8 cellular contexts compared by ENCODE assay signal in the genomic region with DNA sequence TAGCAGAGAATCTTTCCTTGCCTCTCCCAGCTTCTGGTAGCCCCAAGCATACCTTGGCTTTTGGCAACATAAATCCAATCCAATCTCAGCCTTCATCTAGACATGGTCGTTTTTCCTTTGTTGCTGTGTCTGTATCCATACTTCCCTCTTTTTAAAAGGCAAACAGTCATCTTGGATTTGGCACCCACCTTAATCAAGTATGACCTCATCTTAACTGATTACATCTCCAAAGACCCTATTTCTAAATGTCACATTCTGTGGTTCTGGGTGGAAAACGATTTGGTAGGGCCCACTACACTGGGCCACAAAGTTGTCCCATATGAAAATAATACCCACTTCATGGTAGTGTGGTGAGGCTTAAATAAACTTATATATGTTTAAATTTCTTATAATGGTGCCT. TPM values are rescaled to one million over a fixed set of nuclear protein-coding genes. Genes with fewer than 3 reads are reported as not detected.
DNase-seq lines count a peak whose midpoint lies in the region; ATAC-seq, FAIRE-seq and TF ChIP-seq lines count a peak whose summit lies in the region.

No MANE protein-coding gene starts in this region.

- POLR2A ChIA-PET in A549 (lab: Yijun Ruan, JAX) (no interaction called here), MCF 10A (lab: Yijun Ruan, JAX) (interaction anchor here (0.7 to 5.8 kb wide), 9 partner anchors 8 to 373 kb away, joined by 3 to 59 read pairs (median 4); a partner anchor contains a TSS)

- CTCF ChIA-PET in A549 (lab: Yijun Ruan, JAX): interaction anchor here (1.5 to 1.9 kb wide), 2 partner anchors 29 to 39 kb away, joined by 3 read pairs; no protein-coding TSS in a partner anchor
- CTCF ChIA-PET in MCF 10A (lab: Yijun Ruan, JAX): interaction anchor here (0.6 to 1.4 kb wide), 2 partner anchors 64 to 1792 kb away, joined by 3 to 6 read pairs; no protein-coding TSS in a partner anchor

- H3K4me1 ChIP-seq in A549 (peaks cover 15% of the 10 kb centered on the region; the same call in 2 of the 3 replicates), mucosa of rectum (ENCODE audit: control insufficient read depth in 2 of 2, insufficient read depth in 2 of 2, low read length in 2 of 2) (peaks cover 9 to 18% of the 10 kb centered on the region in 2 donors)

- TSS peak; percentile 58 for BruUV-seq in MCF 10A (replicated peaks; lab: Mats Ljungman, UMichigan)

- DNase-seq in A549 (ENCODE audit: low read depth in 1 of 2, low spot score in 1 of 2) (no peak), HL-60 (ENCODE audit: low read depth in 1 of 2, low spot score in 1 of 2) (no peak), MCF 10A (ENCODE audit: unreplicated experiment) (no peak), HUDEP-2 (lab: John Stamatoyannopoulos, UW; ENCODE audit: unreplicated experiment in 76 of 76) (no peak), SK-N-DZ (ENCODE audit: low spot score) (no peak)

- H3K4me2 ChIP-seq in A549: peak overlapping the region; percentile 87

- no peaks in the 10 kb centered on the region for H3K9me3 ChIP-seq in A549
- H3K9me3 ChIP-seq in mucosa of rectum (ENCODE audit: control insufficient read depth in 2 of 2, low read length in 2 of 2): no peaks in the 10 kb centered on the region

- no peaks in the 10 kb centered on the region for H3K27me3 ChIP-seq in HL-60 (ENCODE audit: insufficient read depth, poor library complexity, severe bottlenecking)
- H3K27me3 ChIP-seq in mucosa of rectum (ENCODE audit: control insufficient read depth in 2 of 2, insufficient read depth in 2 of 2, low read length in 2 of 2): no peaks in the 10 kb centered on the region

- H3K4me3 ChIP-seq in A549 (peak overlapping the region; percentile 63), HL-60 (replicated peaks; ENCODE audit: insufficient read depth, low read length) (peak overlapping the region; percentile 90), mucosa of rectum (ENCODE audit: low read length in 2 of 2) (peak overlapping the region; percentile 91 to 96)

- WGBS in A549 (ENCODE audit: missing lambda C conversion rate): 10% methylated on average over 2 of the region's 2 CpGs

- no peak for TF ChIP-seq EP300 in A549 (IDR thresholded peaks at IDR 0.05)

- intact Hi-C loops in MCF 10A (cut with micrococcal nuclease): loop anchor here (5.0 kb wide), 1 partner anchor 335 kb away; no protein-coding TSS in a partner anchor

- H3K36me3 Mint-ChIP-seq in MCF 10A (ENCODE audit: insufficient read depth, unreplicated experiment): peaks cover 42% of the 10 kb centered on the region

- ATAC-seq in A549 (no peak), HG03342 (IDR thresholded peaks at IDR 0.05; ENCODE audit: unreplicated experiment) (no peak), HG03139 (IDR thresholded peaks at IDR 0.05; ENCODE audit: unreplicated experiment) (no peak)

- TF ChIP-seq RAD21 in A549 (conservative IDR thresholded peaks at IDR 0.05 in 1 of 2, IDR thresholded peaks at IDR 0.05 in 1 of 2): no peak

- H3K27ac ChIP-seq in A549: peak overlapping the region; percentile 96 to 100
- peak overlapping the region; percentile 94 for H3K27ac ChIP-seq in HL-60 (replicated peaks)
- no peak overlapping the region for H3K27ac ChIP-seq in mucosa of rectum (ENCODE audit: low read depth in 2 of 2, low read length in 2 of 2)

- FAIRE-seq in A549 (lab: Jason Lieb, UNC): no peak

- TF ChIP-seq POLR2A in A549 (IDR thresholded peaks at IDR 0.05; ENCODE audit: low read length): no peak

- TF ChIP-seq CTCF in A549 (IDR thresholded peaks at IDR 0.05) (no peak), HL-60 (IDR thresholded peaks at IDR 0.05; ENCODE audit: insufficient read depth, low read length) (no peak), MCF 10A (IDR thresholded peaks at IDR 0.05; ENCODE audit: unreplicated experiment) (no peak)

- H3K9me3 Mint-ChIP-seq in MCF 10A (ENCODE audit: unreplicated experiment): no peaks in the 10 kb centered on the region

- peak overlapping the region; percentile 98 for H3K27ac Mint-ChIP-seq in MCF 10A (ENCODE audit: low read depth, unreplicated experiment)

- no peaks in the 10 kb centered on the region for H3K27me3 Mint-ChIP-seq in MCF 10A (ENCODE audit: insufficient read depth, unreplicated experiment)

- H3K9ac ChIP-seq in mucosa of rectum (ENCODE audit: low read depth in 1 of 2, low read length in 2 of 2): peak overlapping the region; percentile 84 to 88

- H3K4me3 Mint-ChIP-seq in MCF 10A (ENCODE audit: unreplicated experiment): peak overlapping the region; percentile 97

- H3K4me1 Mint-ChIP-seq in MCF 10A (ENCODE audit: insufficient read depth, unreplicated experiment): peaks cover 25% of the 10 kb centered on the region

- H3K36me3 ChIP-seq in mucosa of rectum (ENCODE audit: control insufficient read depth in 2 of 2, insufficient read depth in 2 of 2, low read length in 2 of 2): peaks cover 7 to 8% of the 10 kb centered on the region in 2 donors

TF ChIP-seq in A549, 52 proteins besides CTCF, POLR2A, EP300 and RAD21:
- TF ChIP-seq FOSL2 (IDR thresholded peaks at IDR 0.05) (no peak), FOSL2 (CRISPR knock-in tag; IDR thresholded peaks at IDR 0.05) (no peak), KDM5A (IDR thresholded peaks at IDR 0.05) (no peak), ZFP36 (IDR thresholded peaks at IDR 0.05; ENCODE audit: borderline replicate concordance, partially characterized antibody) (no peak), GATA3 (IDR thresholded peaks at IDR 0.05; ENCODE audit: borderline replicate concordance) (no peak), TP53 (CRISPR knock-in tag; IDR thresholded peaks at IDR 0.05) (no peak), HEYL (CRISPR knock-in tag; IDR thresholded peaks at IDR 0.05) (no peak)
- TF ChIP-seq, protein P1, sequence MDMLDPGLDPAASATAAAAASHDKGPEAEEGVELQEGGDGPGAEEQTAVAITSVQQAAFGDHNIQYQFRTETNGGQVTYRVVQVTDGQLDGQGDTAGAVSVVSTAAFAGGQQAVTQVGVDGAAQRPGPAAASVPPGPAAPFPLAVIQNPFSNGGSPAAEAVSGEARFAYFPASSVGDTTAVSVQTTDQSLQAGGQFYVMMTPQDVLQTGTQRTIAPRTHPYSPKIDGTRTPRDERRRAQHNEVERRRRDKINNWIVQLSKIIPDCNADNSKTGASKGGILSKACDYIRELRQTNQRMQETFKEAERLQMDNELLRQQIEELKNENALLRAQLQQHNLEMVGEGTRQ (IDR thresholded peaks at IDR 0.05): no peak

RNA-seq across cellular contexts. Expression of a gene that starts 0.9 kb away (rescaled TPM):
- polyA plus RNA-seq in A549 (2011; rRNA removed) (12.6 and 16.2 TPM in 2 replicates), A549 (2017; fragmentation: RNase III; extraction: RNeasy Plus Mini Kit Qiagen cat#74134 plus additional on column Dnase treatment) (9.8 to 10.9 TPM (median 9.8 TPM) in 3 replicates)
- polyA plus RNA-seq in A549 (2012; cell fraction: cytosol; rRNA removed): 8.7 and 9.7 TPM in 2 replicates
- polyA plus RNA-seq in A549 (2012; cell fraction: nucleus; rRNA removed): 6.7 and 9.8 TPM in 2 replicates
- 18.2 and 19.2 TPM in 2 replicates for polyA minus RNA-seq in A549 (2011; rRNA and poly(A)+ RNA removed)
- total RNA-seq in MCF 10A (2022): 11.8 and 15.1 TPM in 2 replicates
- 15.4 and 16.3 TPM in 2 replicates for polyA plus RNA-seq in SK-N-DZ (2014; cell fraction: cytosol; rRNA removed)
- 9.9 and 10.9 TPM in 2 replicates for polyA plus RNA-seq in SK-N-DZ (2014; cell fraction: nucleus; rRNA removed)

RNA-seq across cellular contexts. Expression of a gene that starts 15.9 kb away (rescaled TPM):
- polyA plus RNA-seq in A549 (2011; rRNA removed) (65.6 and 77.5 TPM in 2 replicates), A549 (2017; fragmentation: RNase III; extraction: RNeasy Plus Mini Kit Qiagen cat#74134 plus additional on column Dnase treatment) (42.2 to 49.0 TPM (median 44.1 TPM) in 3 replicates)
- polyA plus RNA-seq in A549 (2012; cell fraction: cytosol; rRNA removed): 28.6 and 32.9 TPM in 2 replicates
- polyA plus RNA-seq in A549 (2012; cell fraction: nucleus; rRNA removed): 18.8 and 25.2 TPM in 2 replicates
- polyA minus RNA-seq in A549 (2011; rRNA and poly(A)+ RNA removed): 48.3 and 58.4 TPM in 2 replicates
- 82.5 and 105 TPM in 2 replicates for total RNA-seq in MCF 10A (2022)
- polyA plus RNA-seq in SK-N-DZ (2014; cell fraction: cytosol; rRNA removed): 25.6 and 33.1 TPM in 2 replicates
- 18.4 and 27.2 TPM in 2 replicates for polyA plus RNA-seq in SK-N-DZ (2014; cell fraction: nucleus; rRNA removed)

RNA-seq across cellular contexts. Expression of a gene that starts 19.7 kb away (rescaled TPM):
- not detected in 2 replicates for polyA plus RNA-seq in A549 (2011; rRNA removed)
- polyA plus RNA-seq in A549 (2012; cell fraction: cytosol; rRNA removed): not detected in 2 replicates
- not detected in 2 replicates for polyA plus RNA-seq in A549 (2012; cell fraction: nucleus; rRNA removed)
- polyA plus RNA-seq in A549 (2017; fragmentation: RNase III; extraction: RNeasy Plus Mini Kit Qiagen cat#74134 plus additional on column Dnase treatment): not detected in 3 replicates
- not detected in 2 replicates for polyA minus RNA-seq in A549 (2011; rRNA and poly(A)+ RNA removed)
- not detected in 2 replicates for total RNA-seq in MCF 10A (2022)
- polyA plus RNA-seq in SK-N-DZ (2014; cell fraction: cytosol; rRNA removed): 0.44 TPM in 1 of 2 replicates, not detected in the other
- polyA plus RNA-seq in SK-N-DZ (2014; cell fraction: nucleus; rRNA removed): not detected in 2 replicates

RNA-seq across cellular contexts. Expression of a gene that starts 51.2 kb away (rescaled TPM):
- polyA plus RNA-seq in A549 (2011; rRNA removed): not detected in 2 replicates
- polyA plus RNA-seq in A549 (2012; cell fraction: cytosol; rRNA removed): not detected in 2 replicates
- polyA plus RNA-seq in A549 (2012; cell fraction: nucleus; rRNA removed): not detected in 2 replicates
- polyA plus RNA-seq in A549 (2017; fragmentation: RNase III; extraction: RNeasy Plus Mini Kit Qiagen cat#74134 plus additional on column Dnase treatment): not detected in 3 replicates
- not detected in 2 replicates for polyA minus RNA-seq in A549 (2011; rRNA and poly(A)+ RNA removed)
- total RNA-seq in MCF 10A (2022): not detected in 2 replicates
- polyA plus RNA-seq in SK-N-DZ (2014; cell fraction: cytosol; rRNA removed): not detected in 2 replicates
- polyA plus RNA-seq in SK-N-DZ (2014; cell fraction: nucleus; rRNA removed): not detected in 2 replicates

RNA-seq across cellular contexts. Expression of a gene that starts 57.8 kb away (rescaled TPM):
- polyA plus RNA-seq in A549 (2011; rRNA removed) (not detected in 2 replicates), A549 (2017; fragmentation: RNase III; extraction: RNeasy Plus Mini Kit Qiagen cat#74134 plus additional on column Dnase treatment) (not detected in 3 replicates)
- polyA plus RNA-seq in A549 (2012; cell fraction: cytosol; rRNA removed): not detected in 2 replicates
- polyA plus RNA-seq in A549 (2012; cell fraction: nucleus; rRNA removed): not detected in 2 replicates
- polyA minus RNA-seq in A549 (2011; rRNA and poly(A)+ RNA removed): not detected in 2 replicates
- total RNA-seq in MCF 10A (2022): not detected in 2 replicates
- polyA plus RNA-seq in SK-N-DZ (2014; cell fraction: cytosol; rRNA removed): not detected in 2 replicates
- polyA plus RNA-seq in SK-N-DZ (2014; cell fraction: nucleus; rRNA removed): not detected in 2 replicates

Comparison
In these comparisons a context has a peak if more than half of its experiments do, and no peak if none do; other contexts are left out.
1. H3K27ac ChIP-seq: peak in A549 (2 of 2) and HL-60 (single experiment); none in mucosa of rectum (0 of 2).
2. Peak in every context shown above with its lines, with median percentiles within 50 percentile points of each other: H3K4me3 ChIP-seq.